15 cellular contexts compared by ENCODE assay signal in the genomic region with DNA sequence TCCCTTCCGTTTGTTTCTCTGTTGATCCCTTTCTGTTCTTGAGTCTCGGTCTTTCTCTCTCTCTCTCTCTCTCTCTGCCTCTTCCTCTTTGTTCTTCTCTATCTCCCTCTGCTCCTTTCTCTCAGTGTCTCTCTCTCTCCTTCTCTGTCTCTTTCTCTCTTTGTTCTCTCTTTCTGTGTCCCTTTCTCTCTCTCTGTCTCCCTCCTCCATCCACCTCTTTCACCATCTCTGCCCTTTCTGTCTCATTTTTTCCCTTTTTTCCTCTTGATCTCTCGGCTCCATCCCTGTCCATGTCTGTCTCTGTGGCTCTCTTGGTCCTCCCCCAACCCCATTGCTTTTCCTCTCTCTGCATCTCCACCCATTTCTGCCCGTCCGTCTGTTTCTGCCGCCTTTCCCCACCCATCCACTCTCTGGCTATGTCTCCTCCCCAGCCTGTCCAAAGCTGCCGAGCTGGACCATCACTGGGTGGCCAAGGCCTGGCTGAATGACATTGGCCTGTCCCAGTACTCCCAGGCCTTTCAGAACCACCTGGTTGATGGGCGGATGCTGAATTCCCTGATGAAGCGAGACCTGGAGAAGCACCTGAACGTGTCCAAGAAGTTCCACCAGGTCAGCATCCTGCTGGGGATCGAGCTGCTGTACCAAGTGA. TPM values are rescaled to one million over a fixed set of nuclear protein-coding genes. Genes with fewer than 3 reads are reported as not detected.
A peak's percentile ranks its signal among the peaks of the same experiment; 100 is the strongest.
DNase-seq lines count a peak whose midpoint lies in the region; ATAC-seq and TF ChIP-seq lines count a peak whose summit lies in the region.
"Had no signal": no experiment of that assay in that cellular context is flagged by ENCODE, and none has a peak within 500 bp of the region (broad histone marks: within the 10 kb centered on the region; RNA-seq: fewer than 3 reads in every experiment).

No MANE protein-coding gene starts in this region.

- ATAC-seq in activated naive CD8-positive, alpha-beta T cell treated with anti-CD3 and anti-CD28 coated beads, Interleukin-2, amount 10 ng/mL, durations not matched to agents 7 days and 5 days (ENCODE audit: low read depth) = no peak
- ATAC-seq in WTC11 (no peak), T-cell (replicated peaks in 1 of 4) (no peak)
- no peak for ATAC-seq in naive thymus-derived CD4-positive, alpha-beta T cell

- H3K4me3 Mint-ChIP-seq in activated naive CD8-positive, alpha-beta T cell treated with anti-CD3 and anti-CD28 coated beads, Interleukin-2, amount 10 ng/mL, durations not matched to agents 7 days and 5 days = peak overlapping the region; percentile 17
- no peak overlapping the region for H3K4me3 Mint-ChIP-seq in activated naive CD8-positive, alpha-beta T cell treated with anti-CD3 and anti-CD28 coated beads for 36 hours
- H3K4me3 Mint-ChIP-seq in WTC11 (no peak overlapping the region), T-cell (no peak overlapping the region)
- peak overlapping the region in 6 of 10 donors; percentile 15 to 61 (median 31) for H3K4me3 Mint-ChIP-seq in naive thymus-derived CD4-positive, alpha-beta T cell

- peaks cover 6% of the 10 kb centered on the region for H3K4me1 Mint-ChIP-seq in activated naive CD8-positive, alpha-beta T cell treated with anti-CD3 and anti-CD28 coated beads, Interleukin-2, amount 10 ng/mL, durations not matched to agents 7 days and 5 days
- peaks cover 3% of the 10 kb centered on the region for H3K4me1 Mint-ChIP-seq in activated naive CD8-positive, alpha-beta T cell treated with anti-CD3 and anti-CD28 coated beads for 36 hours
- H3K4me1 Mint-ChIP-seq in WTC11 = peaks cover 26% of the 10 kb centered on the region
- peaks cover 3 to 16% (median 13%) of the 10 kb centered on the region in 7 donors for H3K4me1 Mint-ChIP-seq in naive thymus-derived CD4-positive, alpha-beta T cell
- peaks cover 5 to 12% (median 9%) of the 10 kb centered on the region in 3 donors for H3K4me1 Mint-ChIP-seq in T-cell

- no peak for DNase-seq in activated naive CD8-positive, alpha-beta T cell treated with anti-CD3 and anti-CD28 coated beads, Interleukin-2, amount 10 ng/mL, durations not matched to agents 7 days and 5 days
- no peak for DNase-seq in activated naive CD8-positive, alpha-beta T cell treated with anti-CD3 and anti-CD28 coated beads for 36 hours
- DNase-seq in WTC11 (ENCODE audit: low spot score) = no peak
- DNase-seq in naive thymus-derived CD4-positive, alpha-beta T cell = no peak
- no peak for DNase-seq in occipital lobe (lab: John Stamatoyannopoulos, UW)
- DNase-seq in T-cell = no peak
- DNase-seq in HK-2 (ENCODE audit: unreplicated experiment) = no peak
- DNase-seq: NCI-H2081 treated with DMSO at 0.1 percent for 48 hours, NCI-H446 treated with DMSO at 0.1 percent for 48 hours, SIG-M5 had no signal

- no peak for TF ChIP-seq CTCF in HEK293 (tag by site-specific recombination; IDR thresholded peaks at IDR 0.05)
- TF ChIP-seq CTCF in WTC11 (IDR thresholded peaks at IDR 0.05) = no peak

- no peaks in the 10 kb centered on the region for H3K9me3 ChIP-seq in HEK293 (ENCODE audit: control insufficient read depth, insufficient read depth, low read depth, low read length)
- H3K9me3 ChIP-seq in naive thymus-derived CD4-positive, alpha-beta T cell (ENCODE audit: control insufficient read depth in 2 of 3, low read length in 3 of 3) = no peaks in the 10 kb centered on the region
- H3K9me3 ChIP-seq: MG63 had no signal

- H3K9me3 Mint-ChIP-seq in activated naive CD8-positive, alpha-beta T cell treated with anti-CD3 and anti-CD28 coated beads, Interleukin-2, amount 10 ng/mL, durations not matched to agents 7 days and 5 days = no peaks in the 10 kb centered on the region
- no peaks in the 10 kb centered on the region for H3K9me3 Mint-ChIP-seq in activated naive CD8-positive, alpha-beta T cell treated with anti-CD3 and anti-CD28 coated beads for 36 hours
- H3K9me3 Mint-ChIP-seq in WTC11 = no peaks in the 10 kb centered on the region
- H3K9me3 Mint-ChIP-seq in naive thymus-derived CD4-positive, alpha-beta T cell = peaks cover 0 to 3% (median 0%) of the 10 kb centered on the region in 11 donors
- peaks cover 0 to 4% (median 0%) of the 10 kb centered on the region in 3 donors for H3K9me3 Mint-ChIP-seq in T-cell

- H3K4me1 ChIP-seq in HEK293 (ENCODE audit: control insufficient read depth, insufficient read depth, low read length) = no peaks in the 10 kb centered on the region
- H3K4me1 ChIP-seq in naive thymus-derived CD4-positive, alpha-beta T cell (ENCODE audit: control insufficient read depth in 2 of 2, insufficient read depth in 2 of 2, low read length in 2 of 2) = peaks cover 0 to 4% of the 10 kb centered on the region in 2 donors

- H3K27me3 ChIP-seq in naive thymus-derived CD4-positive, alpha-beta T cell (ENCODE audit: control insufficient read depth in 2 of 2, insufficient read depth in 2 of 2, low read length in 2 of 2) = no peaks in the 10 kb centered on the region
- H3K27me3 ChIP-seq: MG63 had no signal

- H3K4me3 ChIP-seq in HEK293 (ENCODE audit: low read depth, low read length) = no peak overlapping the region
- H3K4me3 ChIP-seq in naive thymus-derived CD4-positive, alpha-beta T cell (ENCODE audit: low read length) = no peak overlapping the region
- H3K4me3 ChIP-seq: MG63 had no signal

- H3K36me3 Mint-ChIP-seq in activated naive CD8-positive, alpha-beta T cell treated with anti-CD3 and anti-CD28 coated beads, Interleukin-2, amount 10 ng/mL, durations not matched to agents 7 days and 5 days = no peaks in the 10 kb centered on the region
- H3K36me3 Mint-ChIP-seq in activated naive CD8-positive, alpha-beta T cell treated with anti-CD3 and anti-CD28 coated beads for 36 hours = no peaks in the 10 kb centered on the region
- no peaks in the 10 kb centered on the region for H3K36me3 Mint-ChIP-seq in WTC11
- H3K36me3 Mint-ChIP-seq in naive thymus-derived CD4-positive, alpha-beta T cell = no peaks in the 10 kb centered on the region
- H3K36me3 Mint-ChIP-seq in T-cell = no peaks in the 10 kb centered on the region

- H3K27me3 Mint-ChIP-seq in activated naive CD8-positive, alpha-beta T cell treated with anti-CD3 and anti-CD28 coated beads, Interleukin-2, amount 10 ng/mL, durations not matched to agents 7 days and 5 days = peaks cover 13% of the 10 kb centered on the region
- H3K27me3 Mint-ChIP-seq in activated naive CD8-positive, alpha-beta T cell treated with anti-CD3 and anti-CD28 coated beads for 36 hours = peaks cover 39% of the 10 kb centered on the region
- peaks cover 25% of the 10 kb centered on the region for H3K27me3 Mint-ChIP-seq in WTC11 (ENCODE audit: low read depth)
- H3K27me3 Mint-ChIP-seq in naive thymus-derived CD4-positive, alpha-beta T cell = peaks cover 11 to 41% (median 31%) of the 10 kb centered on the region in 5 donors
- peaks cover 28 to 42% of the 10 kb centered on the region in 2 donors for H3K27me3 Mint-ChIP-seq in T-cell

- H3K27ac ChIP-seq in HEK293 (ENCODE audit: extremely low read depth, low read depth, low read length) = no peak overlapping the region
- H3K27ac ChIP-seq in naive thymus-derived CD4-positive, alpha-beta T cell (ENCODE audit: low read depth, low read length) = no peak overlapping the region
- H3K27ac ChIP-seq: C4-2B, HL-60, RWPE1 had no signal

- H3K27ac Mint-ChIP-seq in activated naive CD8-positive, alpha-beta T cell treated with anti-CD3 and anti-CD28 coated beads, Interleukin-2, amount 10 ng/mL, durations not matched to agents 7 days and 5 days = no peak overlapping the region
- no peak overlapping the region for H3K27ac Mint-ChIP-seq in activated naive CD8-positive, alpha-beta T cell treated with anti-CD3 and anti-CD28 coated beads for 36 hours
- H3K27ac Mint-ChIP-seq in WTC11 (0 out of 2 replicates have a peak overlapping the region, but pooled peaks have one; percentile 13), T-cell (no peak overlapping the region)
- peak overlapping the region in 1 of 9 donors; percentile 4 for H3K27ac Mint-ChIP-seq in naive thymus-derived CD4-positive, alpha-beta T cell

- CTCF ChIA-PET in HEK293 (lab: Yijun Ruan, JAX) = interaction anchor here (0.6 to 1.1 kb wide), 3 partner anchors 23 to 183 kb away, joined by 3 to 6 read pairs (median 3); no protein-coding TSS in a partner anchor
- CTCF ChIA-PET in WTC11 (lab: Charles Lee) = interaction anchor here (0.5 to 2.3 kb wide), 3 partner anchors 10 to 58 kb away, joined by 3 to 6 read pairs (median 5); no protein-coding TSS in a partner anchor
- CTCF ChIA-PET in naive thymus-derived CD4-positive, alpha-beta T cell (lab: Charles Lee) = no interaction called here
- CTCF ChIA-PET in T-cell (lab: Charles Lee) = no interaction called here

- no peaks in the 10 kb centered on the region for H3K36me3 ChIP-seq in HEK293 (ENCODE audit: control insufficient read depth in 2 of 2, insufficient read depth in 1 of 2, low read length in 2 of 2)
- H3K36me3 ChIP-seq in naive thymus-derived CD4-positive, alpha-beta T cell (ENCODE audit: control insufficient read depth in 2 of 3, insufficient read depth in 3 of 3, low read length in 3 of 3) = no peaks in the 10 kb centered on the region
- H3K36me3 ChIP-seq: MG63 had no signal

- intact Hi-C loops in naive thymus-derived CD4-positive, alpha-beta T cell (cut with micrococcal nuclease) = no loop called here

- POLR2A ChIA-PET in activated naive CD8-positive, alpha-beta T cell treated with anti-CD3 and anti-CD28 coated beads, Interleukin-2, amount 10 ng/mL, durations not matched to agents 7 days and 5 days (lab: Charles Lee) = no interaction called here
- POLR2A ChIA-PET in HEK293 (lab: Yijun Ruan, JAX) (no interaction called here), WTC11 (lab: Charles Lee) (no interaction called here), T-cell (lab: Charles Lee) (no interaction called here)
- POLR2A ChIA-PET in naive thymus-derived CD4-positive, alpha-beta T cell (lab: Charles Lee) = no interaction called here

TF ChIP-seq in HEK293, 187 proteins besides CTCF, POLR2A, EP300 and RAD21 (continues in another document):
- no peak for TF ChIP-seq ZBTB8A (tag by site-specific recombination; IDR thresholded peaks at IDR 0.05)

TF ChIP-seq in WTC11, 78 proteins besides CTCF, POLR2A, EP300 and RAD21 (continues in another document):
- TF ChIP-seq ZNF423 (CRISPR knock-in tag; IDR thresholded peaks at IDR 0.05) (no peak), TCF7 (CRISPR knock-in tag; IDR thresholded peaks at IDR 0.05; ENCODE audit: low read depth) (no peak), EMX1 (CRISPR knock-in tag; IDR thresholded peaks at IDR 0.05) (no peak)

RNA-seq across cellular contexts. Expression of a gene that starts 52.3 kb away (rescaled TPM):
- under 1 TPM; 0.57 to 0.80 TPM for total RNA-seq in activated naive CD8-positive, alpha-beta T cell treated with anti-CD3 and anti-CD28 coated beads, Interleukin-2, amount 10 ng/mL, durations not matched to agents 7 days and 5 days
- not detected for total RNA-seq in activated naive CD8-positive, alpha-beta T cell treated with anti-CD3 and anti-CD28 coated beads for 36 hours
- 9.2 to 10.4 TPM (median 9.4 TPM) in 3 replicates for total RNA-seq in WTC11 (2021)
- total RNA-seq in naive thymus-derived CD4-positive, alpha-beta T cell = under 1 TPM in 4 of 5 experiments, not detected in 1; 0.16 to 0.79 (median 0.56) TPM
- not detected for polyA plus RNA-seq in naive thymus-derived CD4-positive, alpha-beta T cell
- total RNA-seq in occipital lobe = 1.4 TPM
- total RNA-seq in T-cell = under 1 TPM in 2 of 5 donors, not detected in 3; 0.23 to 0.26 TPM

Comparison
In these comparisons a context has a peak if more than half of its experiments do, and no peak if none do; other contexts are left out.
1. H3K4me3 Mint-ChIP-seq: peak in activated naive CD8-positive, alpha-beta T cell treated with anti-CD3 and anti-CD28 coated beads, Interleukin-2, amount 10 ng/mL, durations not matched to agents 7 days and 5 days (single experiment) and naive thymus-derived CD4-positive, alpha-beta T cell (6 of 10); none in activated naive CD8-positive, alpha-beta T cell treated with anti-CD3 and anti-CD28 coated beads for 36 hours (single experiment), WTC11 (single experiment) and T-cell (0 of 3).
2. CTCF ChIA-PET loops: an anchor here in HEK293 (0.6 to 1.1 kb wide) and WTC11 (0.5 to 2.3 kb wide); none called in naive thymus-derived CD4-positive, alpha-beta T cell and T-cell.